In the genomic region with DNA sequence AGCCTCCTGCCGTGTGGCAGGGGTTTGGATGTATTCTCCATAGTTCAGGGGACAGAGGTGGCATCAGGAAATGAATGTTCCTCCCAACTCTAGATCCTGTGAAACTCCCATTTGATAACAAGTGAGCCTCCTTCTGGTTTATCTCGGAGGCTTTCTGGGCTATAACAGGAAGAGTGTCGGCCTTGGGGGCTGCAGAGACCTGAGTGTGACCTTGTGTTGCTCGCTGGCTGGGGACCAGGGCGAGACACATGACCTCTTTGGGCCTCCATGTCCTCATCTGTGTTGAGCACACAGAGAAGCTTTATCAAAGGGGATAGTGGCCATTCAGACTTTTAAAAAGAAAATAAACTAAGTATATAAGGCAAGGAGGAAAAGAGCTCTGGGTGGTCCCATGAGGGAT, we compare ENCODE assay signal across 18 cellular contexts.
DNase-seq lines count a peak whose midpoint lies in the region; ATAC-seq and TF ChIP-seq lines count a peak whose summit lies in the region.
"Had no signal": no experiment of that assay in that cellular context is flagged by ENCODE, and none has a peak within 500 bp of the region (broad histone marks: within the 10 kb centered on the region; RNA-seq: fewer than 3 reads in every experiment).

No MANE protein-coding gene starts in this region.

- H3K4me3 Mint-ChIP-seq in stimulated activated naive CD8-positive, alpha-beta T cell treated with anti-CD3 and anti-CD28 coated beads, Interleukin-15, amount 100 ng/mL, for 72 hours = no peak overlapping the region
- H3K4me3 Mint-ChIP-seq in endothelial cell (ENCODE audit: unreplicated experiment) = no peak overlapping the region
- H3K4me3 Mint-ChIP-seq in stimulated activated effector memory CD8-positive, alpha-beta T cell treated with anti-CD3 and anti-CD28 coated beads, Interleukin-12 subunit alpha, Interleukin-12 subunit beta, amount 100 ng/mL, for 72 hours = no peak overlapping the region
- H3K4me3 Mint-ChIP-seq in stimulated activated naive B cell treated with anti-CD40 and anti-IgM and Interleukin-4, amounts not matched to agents 10 μg/mL and 1 μg/mL and 100 μg/mL, for 72 hours = no peak overlapping the region
- H3K4me3 Mint-ChIP-seq: CD4-positive, CD25-positive, alpha-beta regulatory T cell; CD8-positive, alpha-beta memory T cell; H9 had no signal

- DNase-seq in stimulated activated naive CD8-positive, alpha-beta T cell treated with anti-CD3 and anti-CD28 coated beads, Interleukin-15, amount 100 ng/mL, for 72 hours = no peak
- DNase-seq in stimulated activated naive CD8-positive, alpha-beta T cell treated with anti-CD3 and anti-CD28 coated beads, Interleukin-15, Interleukin-2, amounts not matched to agents 100 U/mL and 50 U/mL, for 24 hours = no peak
- DNase-seq in endothelial cell (ENCODE audit: low spot score) = no peak
- no peak for DNase-seq in stimulated activated effector memory CD8-positive, alpha-beta T cell treated with anti-CD3 and anti-CD28 coated beads, Interleukin-12 subunit alpha, Interleukin-12 subunit beta, amount 100 ng/mL, for 72 hours (ENCODE audit: low spot score in 2 of 2)
- DNase-seq in SKM-1 (lab: John Stamatoyannopoulos, UW; ENCODE audit: unreplicated experiment) = no peak
- no peak for DNase-seq in stimulated activated naive B cell treated with anti-CD40 and anti-IgM and Interleukin-4, amounts not matched to agents 10 μg/mL and 1 μg/mL and 100 μg/mL, for 72 hours
- DNase-seq: ACHN; BE2C; C1 segment of cervical spinal cord; CD4-positive, CD25-positive, alpha-beta regulatory T cell; COR-L47; DMS 273 treated with DMSO at 0.1 percent for 48 hours; DMS53; DND-41; EL; H9 had no signal

- TF ChIP-seq CTCF in endothelial cell (IDR thresholded peaks at IDR 0.05; ENCODE audit: unreplicated experiment) = no peak

- H3K27me3 Mint-ChIP-seq in stimulated activated naive CD8-positive, alpha-beta T cell treated with anti-CD3 and anti-CD28 coated beads, Interleukin-15, amount 100 ng/mL, for 72 hours = peaks cover 1% of the 10 kb centered on the region
- peaks cover 7% of the 10 kb centered on the region for H3K27me3 Mint-ChIP-seq in endothelial cell (ENCODE audit: unreplicated experiment)
- H3K27me3 Mint-ChIP-seq in stimulated activated naive B cell treated with anti-CD40 and anti-IgM and Interleukin-4, amounts not matched to agents 10 μg/mL and 1 μg/mL and 100 μg/mL, for 72 hours = no peaks in the 10 kb centered on the region

- no peak for ATAC-seq in stimulated activated naive CD8-positive, alpha-beta T cell treated with anti-CD3 and anti-CD28 coated beads, Interleukin-15, amount 100 ng/mL, for 72 hours
- no peak for ATAC-seq in stimulated activated naive CD8-positive, alpha-beta T cell treated with anti-CD3 and anti-CD28 coated beads, Interleukin-15, Interleukin-2, amounts not matched to agents 100 U/mL and 50 U/mL, for 24 hours
- ATAC-seq in stimulated activated effector memory CD8-positive, alpha-beta T cell treated with anti-CD3 and anti-CD28 coated beads, Interleukin-12 subunit alpha, Interleukin-12 subunit beta, amount 100 ng/mL, for 72 hours = no peak
- no peak for ATAC-seq in stimulated activated naive B cell treated with anti-CD40 and anti-IgM and Interleukin-4, amounts not matched to agents 10 μg/mL and 1 μg/mL and 100 μg/mL, for 72 hours (replicated peaks)
- ATAC-seq: GM12878 had no signal

- peaks cover 24% of the 10 kb centered on the region for H3K4me1 Mint-ChIP-seq in stimulated activated naive CD8-positive, alpha-beta T cell treated with anti-CD3 and anti-CD28 coated beads, Interleukin-15, amount 100 ng/mL, for 72 hours
- H3K4me1 Mint-ChIP-seq in endothelial cell (ENCODE audit: unreplicated experiment) = peaks cover 38% of the 10 kb centered on the region
- peaks cover 16% of the 10 kb centered on the region for H3K4me1 Mint-ChIP-seq in stimulated activated effector memory CD8-positive, alpha-beta T cell treated with anti-CD3 and anti-CD28 coated beads, Interleukin-12 subunit alpha, Interleukin-12 subunit beta, amount 100 ng/mL, for 72 hours
- H3K4me1 Mint-ChIP-seq in stimulated activated naive B cell treated with anti-CD40 and anti-IgM and Interleukin-4, amounts not matched to agents 10 μg/mL and 1 μg/mL and 100 μg/mL, for 72 hours = peaks cover 11 to 25% of the 10 kb centered on the region in 2 donors
- H3K4me1 Mint-ChIP-seq: H9 had no signal

- no peaks in the 10 kb centered on the region for H3K36me3 Mint-ChIP-seq in endothelial cell (ENCODE audit: low read depth, unreplicated experiment)
- no peaks in the 10 kb centered on the region for H3K36me3 Mint-ChIP-seq in stimulated activated effector memory CD8-positive, alpha-beta T cell treated with anti-CD3 and anti-CD28 coated beads, Interleukin-12 subunit alpha, Interleukin-12 subunit beta, amount 100 ng/mL, for 72 hours
- no peaks in the 10 kb centered on the region for H3K36me3 Mint-ChIP-seq in stimulated activated naive B cell treated with anti-CD40 and anti-IgM and Interleukin-4, amounts not matched to agents 10 μg/mL and 1 μg/mL and 100 μg/mL, for 72 hours
- H3K36me3 Mint-ChIP-seq: CD4-positive, CD25-positive, alpha-beta regulatory T cell; CD8-positive, alpha-beta memory T cell had no signal

- peak overlapping the region; percentile 21 to 80 for H3K27ac Mint-ChIP-seq in stimulated activated naive CD8-positive, alpha-beta T cell treated with anti-CD3 and anti-CD28 coated beads, Interleukin-15, amount 100 ng/mL, for 72 hours
- peak overlapping the region; percentile 48 for H3K27ac Mint-ChIP-seq in endothelial cell (ENCODE audit: unreplicated experiment)
- H3K27ac Mint-ChIP-seq in stimulated activated effector memory CD8-positive, alpha-beta T cell treated with anti-CD3 and anti-CD28 coated beads, Interleukin-12 subunit alpha, Interleukin-12 subunit beta, amount 100 ng/mL, for 72 hours = peak overlapping the region; percentile 29
- H3K27ac Mint-ChIP-seq in stimulated activated naive B cell treated with anti-CD40 and anti-IgM and Interleukin-4, amounts not matched to agents 10 μg/mL and 1 μg/mL and 100 μg/mL, for 72 hours = no peak overlapping the region
- H3K27ac Mint-ChIP-seq: CD4-positive, CD25-positive, alpha-beta regulatory T cell; CD8-positive, alpha-beta memory T cell had no signal

- no peaks in the 10 kb centered on the region for H3K9me3 Mint-ChIP-seq in stimulated activated naive CD8-positive, alpha-beta T cell treated with anti-CD3 and anti-CD28 coated beads, Interleukin-15, amount 100 ng/mL, for 72 hours
- no peaks in the 10 kb centered on the region for H3K9me3 Mint-ChIP-seq in endothelial cell (ENCODE audit: unreplicated experiment)
- H3K9me3 Mint-ChIP-seq in stimulated activated effector memory CD8-positive, alpha-beta T cell treated with anti-CD3 and anti-CD28 coated beads, Interleukin-12 subunit alpha, Interleukin-12 subunit beta, amount 100 ng/mL, for 72 hours = no peaks in the 10 kb centered on the region
- no peaks in the 10 kb centered on the region for H3K9me3 Mint-ChIP-seq in stimulated activated naive B cell treated with anti-CD40 and anti-IgM and Interleukin-4, amounts not matched to agents 10 μg/mL and 1 μg/mL and 100 μg/mL, for 72 hours
- H3K9me3 Mint-ChIP-seq: CD8-positive, alpha-beta memory T cell; H9 had no signal
